ENCODE assay signal across 8 cellular contexts in genomic region chr13:113491982-113492381, GRCh38. TPM values are rescaled to one million over a fixed set of nuclear protein-coding genes. Genes with fewer than 3 reads are reported as not detected.
A peak's percentile ranks its signal among the peaks of the same experiment; 100 is the strongest.
DNase-seq lines count a peak whose midpoint lies in the region; ATAC-seq and TF ChIP-seq lines count a peak whose summit lies in the region.

No MANE protein-coding gene starts in this region.

- no TSS peak for BruUV-seq in MCF 10A (replicated peaks; lab: Mats Ljungman, UMichigan)

- WGBS in aorta, 2 donors, result 46 to 49% methylated on average over 9 of the region's 9 CpGs

- H3K27me3 Mint-ChIP-seq in MCF 10A (ENCODE audit: insufficient read depth, unreplicated experiment), result no peaks in the 10 kb centered on the region
- no peaks in the 10 kb centered on the region for H3K27me3 Mint-ChIP-seq in mesothelial cell of epicardium (ENCODE audit: low read depth)

- peak overlapping the region; percentile 54 for H3K27ac Mint-ChIP-seq in MCF 10A (ENCODE audit: low read depth, unreplicated experiment)
- peak overlapping the region; percentile 91 for H3K27ac Mint-ChIP-seq in mesothelial cell of epicardium

- intact Hi-C loops in cardiac septum (cut with DNase I) (loop anchor here (5.0 kb wide), 1 partner anchor 35 kb away; no protein-coding TSS in a partner anchor), MCF 10A (cut with micrococcal nuclease) (no loop called here), aorta (cut with DNase I) (loop anchor here in 1 of 2 donors (5.0 kb wide), 1 partner anchor 80 kb away; no protein-coding TSS in a partner anchor)

- TF ChIP-seq CTCF in right atrium auricular region (IDR thresholded peaks at IDR 0.05) (no peak), MCF 10A (IDR thresholded peaks at IDR 0.05; ENCODE audit: unreplicated experiment) (no peak), mesothelial cell of epicardium (IDR thresholded peaks at IDR 0.05; ENCODE audit: unreplicated experiment) (no peak)

- CTCF ChIA-PET in MCF 10A (lab: Yijun Ruan, JAX), result no interaction called here

- H3K4me1 ChIP-seq in right atrium auricular region (peaks cover 0 to 69% of the 10 kb centered on the region in 2 donors), aorta (ENCODE audit: control insufficient read depth in 1 of 2, insufficient read depth in 2 of 2, low read length in 2 of 2) (no peaks in the 10 kb centered on the region)

- H3K27ac ChIP-seq in right atrium auricular region, result peak overlapping the region; percentile 90 to 94
- H3K27ac ChIP-seq in aorta (ENCODE audit: low read depth in 1 of 2, low read length in 2 of 2), result no peak overlapping the region

- H3K36me3 ChIP-seq in right atrium auricular region, result peaks cover 16% of the 10 kb centered on the region
- H3K36me3 ChIP-seq in aorta (ENCODE audit: control insufficient read depth in 1 of 2, insufficient read depth in 2 of 2, low read length in 1 of 2), result peaks cover 0 to 2% of the 10 kb centered on the region in 2 donors

- DNase-seq in right atrium auricular region (ENCODE audit: low spot score) (no peak), cardiac septum (ENCODE audit: low spot score) (no peak), MCF 10A (ENCODE audit: unreplicated experiment) (no peak), mesothelial cell of epicardium (ENCODE audit: low spot score in 2 of 2, unreplicated experiment in 2 of 2) (no peak), aorta (no peak), SHP77 treated with DMSO at 0.1 percent for 48 hours (lab: John Stamatoyannopoulos, UW) (no peak), Kasumi-1 (lab: John Stamatoyannopoulos, UW) (no peak)

- H3K36me3 Mint-ChIP-seq in MCF 10A (ENCODE audit: insufficient read depth, unreplicated experiment) (peaks cover 34% of the 10 kb centered on the region), mesothelial cell of epicardium (peaks cover 3% of the 10 kb centered on the region)

- H3K27me3 ChIP-seq in right atrium auricular region, result no peaks in the 10 kb centered on the region
- no peaks in the 10 kb centered on the region for H3K27me3 ChIP-seq in aorta (ENCODE audit: control insufficient read depth in 1 of 2, insufficient read depth in 2 of 2, low read length in 1 of 2)

- H3K4me1 Mint-ChIP-seq in MCF 10A (ENCODE audit: insufficient read depth, unreplicated experiment) (peaks cover 46% of the 10 kb centered on the region), mesothelial cell of epicardium (peaks cover 63% of the 10 kb centered on the region)

- H3K9me3 Mint-ChIP-seq in MCF 10A (ENCODE audit: unreplicated experiment) (no peaks in the 10 kb centered on the region), mesothelial cell of epicardium (no peaks in the 10 kb centered on the region)

- H3K9me3 ChIP-seq in right atrium auricular region (no peaks in the 10 kb centered on the region), aorta (ENCODE audit: control insufficient read depth, low read length) (no peaks in the 10 kb centered on the region)

- peak overlapping the region; percentile 91 for H3K4me3 Mint-ChIP-seq in MCF 10A (ENCODE audit: unreplicated experiment)
- H3K4me3 Mint-ChIP-seq in mesothelial cell of epicardium, result peak overlapping the region; percentile 81

- ATAC-seq in aorta (ENCODE audit: low FRiP score) (no peak), GM18511 (IDR thresholded peaks at IDR 0.05; ENCODE audit: unreplicated experiment) (no peak)

- POLR2A ChIA-PET in MCF 10A (lab: Yijun Ruan, JAX), result interaction anchor here (0.6 to 2.1 kb wide), 4 partner anchors 12 to 790 kb away, joined by 3 to 5 read pairs (median 4); no protein-coding TSS in a partner anchor

- H3K4me3 ChIP-seq in right atrium auricular region, result peak overlapping the region; percentile 80
- peak overlapping the region; percentile 79 to 96 for H3K4me3 ChIP-seq in aorta (ENCODE audit: low read length in 2 of 2)

RNA-seq across cellular contexts. Expression of gene DCUN1D2, which starts 1.5 kb away (rescaled TPM):
- 10 to 100 TPM; 45.3 to 65.5 TPM for total RNA-seq in right atrium auricular region
- total RNA-seq in cardiac septum, result 134 TPM
- total RNA-seq in MCF 10A (2022), result 20.4 and 22.0 TPM in 2 replicates
- 34.8 to 43.3 TPM (median 40.2 TPM) in 3 replicates for total RNA-seq in mesothelial cell of epicardium
- 10 to 100 TPM; 16.3 to 28.2 TPM for total RNA-seq in aorta
- polyA plus RNA-seq in aorta, result 10 to 100 TPM in 1 of 2 donors, 1 to 10 TPM in 1; 7.4 to 16.9 TPM

RNA-seq across cellular contexts. Expression of gene ADPRHL1, which starts 38.7 kb away (rescaled TPM):
- total RNA-seq in right atrium auricular region, result 100 to 1,000 TPM; 222 to 329 TPM
- 480 TPM for total RNA-seq in cardiac septum
- total RNA-seq in MCF 10A (2022), result 2.6 and 4.3 TPM in 2 replicates
- total RNA-seq in mesothelial cell of epicardium, result 3.4 to 4.2 TPM (median 4.1 TPM) in 3 replicates
- total RNA-seq in aorta, result 10 to 100 TPM in 1 of 2 donors, 1 to 10 TPM in 1; 2.4 to 10.8 TPM
- 1 to 10 TPM; 2.0 to 3.9 TPM for polyA plus RNA-seq in aorta

Comparison
In these comparisons a context has a peak if more than half of its experiments do, and no peak if none do; other contexts are left out.
1. H3K27ac ChIP-seq: peak in right atrium auricular region (2 of 2); none in aorta (0 of 2).
2. RNA of gene ADPRHL1, which starts 38.7 kb away (total RNA-seq): 480 TPM in cardiac septum (single experiment) and 222 to 329 TPM in right atrium auricular region; 2.4 to 10.8 TPM in aorta, 3.4 to 4.2 TPM in mesothelial cell of epicardium and 2.6 to 4.3 TPM in MCF 10A; every median in the first group is over 10 times any median in the second.